In genomic region chr2:227020416-227020815, GRCh38 we compare ENCODE assay signal across 23 cellular contexts.
"Had no signal": no experiment of that assay in that cellular context is flagged by ENCODE, and none has a peak within 500 bp of the region (broad histone marks: within the 10 kb centered on the region; RNA-seq: fewer than 3 reads in every experiment).

No MANE protein-coding gene starts in this region.

- DNase-seq: immature natural killer cell; kidney; left colon; left lung; lower lobe of right lung; mammary epithelial cell; mesendoderm; mucosa of descending colon; naive thymus-derived CD4-positive, alpha-beta T cell; ovary; posterior cingulate gyrus; retina; right cardiac atrium; sigmoid colon; small intestine; spleen; stimulated activated CD4-positive, alpha-beta T cell treated with anti-CD3 and anti-CD28 coated beads, Interleukin-4, amount 100 ng/mL, for 24 hours; stimulated activated naive CD4-positive, alpha-beta T cell; tibial artery; trophoblast cell; upper lobe of right lung had no signal

- ATAC-seq: left colon; left lung; lower lobe of right lung; mucosa of descending colon; naive thymus-derived CD4-positive, alpha-beta T cell; natural killer cell treated with Interleukin-12 subunit alpha and Interleukin-12 subunit beta and Interleukin-15 and Interleukin-18, amount 100 ng/mL, for 72 hours; right cardiac atrium; stimulated activated effector memory CD8-positive, alpha-beta T cell treated with anti-CD3 and anti-CD28 coated beads, Interleukin-12 subunit alpha, Interleukin-12 subunit beta, amount 100 ng/mL, for 72 hours; upper lobe of right lung had no signal
